In genomic region chr20:54452277-54452676, GRCh38 we compare ENCODE assay signal across 34 cellular contexts. TPM values are rescaled to one million over a fixed set of nuclear protein-coding genes. Genes with fewer than 3 reads are reported as not detected.
"Had no signal": no experiment of that assay in that cellular context is flagged by ENCODE, and none has a peak within 500 bp of the region (broad histone marks: within the 10 kb centered on the region; RNA-seq: fewer than 3 reads in every experiment).

No MANE protein-coding gene starts in this region.

- H3K4me1 ChIP-seq: adrenal gland, body of pancreas, breast epithelium had no signal

- DNase-seq: activated B cell treated with CpG ODN at 0.5 μM for 24 hours; activated CD4-positive, alpha-beta memory T cell treated with anti-CD3 and anti-CD28 coated beads for 36 hours; activated CD4-positive, alpha-beta T cell treated with anti-CD3 and anti-CD28 coated beads for 4 hours; activated CD4-positive, alpha-beta T cell treated with anti-CD3 and anti-CD28 coated beads, Interleukin-2, amount 10 ng/mL, durations not matched to agents 24 days and 14 days; activated CD4-positive, alpha-beta T cell treated with anti-CD3 and anti-CD28 coated beads, Interleukin-2, amount 50 U/mL, for 1 hour; activated CD4-positive, alpha-beta T cell treated with anti-CD3 and anti-CD28 coated beads, Interleukin-2, amount 50 U/mL, for 4 hours; activated CD4-positive, CD25-positive, alpha-beta regulatory T cell treated with anti-CD3 and anti-CD28 coated beads, Interleukin-2, amount 50 U/mL, for 72 hours; activated CD8-positive, alpha-beta memory T cell treated with anti-CD3 and anti-CD28 coated beads, Interleukin-2, amount 50 U/mL, for 4 hours; activated CD8-positive, alpha-beta T cell treated with anti-CD3 and anti-CD28 coated beads for 36 hours; activated effector memory CD4-positive, alpha-beta T cell treated with anti-CD3 and anti-CD28 coated beads, Interleukin-2, amount 50 U/mL, for 16 hours; activated gamma-delta T cell treated with Interleukin-2 at 50 U/mL for 16 hours; activated naive CD4-positive, alpha-beta T cell; activated naive CD4-positive, alpha-beta T cell treated with anti-CD3 and anti-CD28 coated beads for 36 hours; activated naive CD4-positive, alpha-beta T cell treated with anti-CD3 and anti-CD28 coated beads, Interleukin-2, amount 50 U/mL, for 16 hours; activated naive CD8-positive, alpha-beta T cell treated with anti-CD3 and anti-CD28 coated beads for 36 hours; activated T-cell treated with anti-CD3 and anti-CD28 coated beads for 4 hours; activated T-cell treated with anti-CD3 and anti-CD28 coated beads, Interleukin-2, amount 50 U/mL, for 1 hour; activated T-cell treated with anti-CD3 and anti-CD28 coated beads, Interleukin-2, amount 50 U/mL, for 4 hours; activated T-cell treated with anti-CD3 and anti-CD28 coated beads, Interleukin-2, amount 50 U/mL, for 72 hours; adrenal gland; amniotic stem cell; aorta; body of pancreas; brain microvascular endothelial cell; central memory CD4-positive, alpha-beta T cell; T-helper 1 cell; T-helper 2 cell; T-helper 9 cell had no signal

- ATAC-seq: activated CD8-positive, alpha-beta T cell treated with anti-CD3 and anti-CD28 coated beads for 36 hours; activated naive CD4-positive, alpha-beta T cell treated with anti-CD3 and anti-CD28 coated beads, Interleukin-2, amount 50 U/mL, for 72 hours; activated T-cell treated with anti-CD3 and anti-CD28 coated beads, Interleukin-2, amount 50 U/mL, for 4 hours; activated T-cell treated with anti-CD3 and anti-CD28 coated beads, Interleukin-2, amount 50 U/mL, for 72 hours; activated T-helper 17 cell treated with anti-CD3 and anti-CD28 coated beads, Interleukin-2, amount 50 U/mL, for 72 hours; body of pancreas had no signal

- H3K4me3 ChIP-seq: adrenal gland, body of pancreas, breast epithelium had no signal

- FAIRE-seq: astrocyte, TTC549 had no signal

- H3K36me3 ChIP-seq: adrenal gland, brain microvascular endothelial cell, breast epithelium had no signal

- H3K9me3 ChIP-seq: adrenal gland, body of pancreas, breast epithelium had no signal

- H3K27me3 ChIP-seq: adrenal gland, body of pancreas, brain microvascular endothelial cell, breast epithelium had no signal

- H3K27ac ChIP-seq: adrenal gland, body of pancreas, brain microvascular endothelial cell, breast epithelium, VCaP had no signal

RNA-seq across cellular contexts. Expression of gene DOK5, which starts 23.1 kb away (rescaled TPM):
- total RNA-seq: activated B cell treated with CpG ODN at 0.5 μM for 24 hours had no signal
